In genomic region chr3:18016366-18016765, GRCh38 we compare ENCODE assay signal across 26 cellular contexts.
"Had no signal": no experiment of that assay in that cellular context is flagged by ENCODE, and none has a peak within 500 bp of the region (broad histone marks: within the 10 kb centered on the region; RNA-seq: fewer than 3 reads in every experiment).

No MANE protein-coding gene starts in this region.

- H3K9me3 ChIP-seq: colonic mucosa, esophagus squamous epithelium, gastrocnemius medialis, heart right ventricle, left lung, lower lobe of right lung, mucosa of descending colon had no signal

- H3K36me3 ChIP-seq: colonic mucosa, esophagus squamous epithelium, gastrocnemius medialis, heart right ventricle, left lung, lower lobe of right lung had no signal

- H3K27me3 ChIP-seq: colonic mucosa, gastrocnemius medialis, left lung had no signal

- DNase-seq: colonic mucosa; cortex of kidney; effector CD8-positive, alpha-beta T cell; effector memory CD8-positive, alpha-beta T cell; endodermal cell; erythroblast; esophagus squamous epithelium; foreskin fibroblast; foreskin melanocyte; gastrocnemius medialis; glutamatergic neuron; head of caudate nucleus; heart right ventricle; hippocampal formation; left cardiac atrium; left lung; left ventricle myocardium superior; lower lobe of right lung; mesenchymal stem cell; mucosa of descending colon; naive B cell had no signal

- H3K4me3 ChIP-seq: colonic mucosa, esophagus squamous epithelium, gastrocnemius medialis, heart right ventricle, left lung, lower lobe of right lung, mucosa of descending colon had no signal

- FAIRE-seq: endometrium, islet of Langerhans, keratinocyte had no signal

- H3K4me1 ChIP-seq: colonic mucosa, esophagus squamous epithelium, gastrocnemius medialis, heart right ventricle, left lung, lower lobe of right lung had no signal

- H3K27ac ChIP-seq: colonic mucosa, epithelial cell of prostate, esophagus squamous epithelium, gastrocnemius medialis, heart right ventricle, left lung, lower lobe of right lung had no signal

- ATAC-seq: effector memory CD8-positive, alpha-beta T cell; esophagus mucosa; gastrocnemius medialis; heart right ventricle; left cardiac atrium; left lung; left ventricle myocardium superior; lower lobe of right lung; mucosa of descending colon had no signal
